In the genomic region with DNA sequence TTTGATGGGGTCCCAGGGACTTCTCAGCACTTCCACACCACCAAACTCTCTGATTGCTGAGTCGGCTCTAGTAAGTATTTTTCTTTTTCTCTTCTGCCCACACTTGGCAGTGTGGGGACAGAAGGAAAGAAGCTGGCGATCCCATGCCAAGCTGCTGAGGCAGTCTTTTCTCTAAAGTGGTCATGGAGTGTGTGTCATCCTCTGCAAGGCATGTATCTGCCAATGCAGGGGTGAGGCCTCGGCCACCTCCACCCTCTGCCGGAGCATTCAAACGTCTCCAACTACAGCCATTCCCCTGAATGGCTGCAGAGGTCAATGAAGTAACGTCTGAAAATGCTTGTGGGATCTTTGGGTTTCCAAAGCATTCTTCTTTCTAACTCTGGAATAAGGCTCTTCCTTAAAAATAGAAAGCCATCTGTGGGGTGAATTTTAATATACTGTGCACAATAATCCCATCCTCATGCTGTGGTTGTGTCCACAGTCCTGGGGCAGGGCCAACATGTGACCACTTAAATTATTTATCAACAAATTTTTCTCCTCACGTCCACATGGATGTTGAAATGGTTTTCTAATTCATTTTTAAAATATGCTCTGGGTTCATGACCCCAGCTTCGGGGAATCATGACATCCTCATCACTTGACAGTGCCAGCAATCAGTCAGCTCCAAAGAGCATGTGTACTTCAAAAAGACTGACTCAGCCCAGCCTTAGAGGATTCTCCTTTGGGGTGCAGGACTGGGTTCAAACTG, we compare ENCODE assay signal across 11 cellular contexts.
DNase-seq lines count a peak whose midpoint lies in the region; ATAC-seq and TF ChIP-seq lines count a peak whose summit lies in the region.
"Had no signal": no experiment of that assay in that cellular context is flagged by ENCODE, and none has a peak within 500 bp of the region (broad histone marks: within the 10 kb centered on the region; RNA-seq: fewer than 3 reads in every experiment).

No MANE protein-coding gene starts in this region.

- H3K79me2 ChIP-seq in osteoblast (ENCODE audit: insufficient read depth, low read length) = no peaks in the 10 kb centered on the region

- H3K9me3 Mint-ChIP-seq in CD4-positive, alpha-beta T cell = peaks cover 2% of the 10 kb centered on the region
- H3K9me3 Mint-ChIP-seq: neural crest cell had no signal

- H4K20me1 ChIP-seq in osteoblast (ENCODE audit: insufficient read depth, low read length) = no peaks in the 10 kb centered on the region

- CTCF ChIA-PET in CD4-positive, alpha-beta T cell (lab: Charles Lee) = interaction anchor here (1.6 kb wide), 1 partner anchor 36 kb away, joined by 3 read pairs; no protein-coding TSS in a partner anchor

- no peaks in the 10 kb centered on the region for H3K36me3 ChIP-seq in osteoblast (ENCODE audit: insufficient read depth, low read length)

- no peaks in the 10 kb centered on the region for H3K27me3 ChIP-seq in CD4-positive, alpha-beta T cell (ENCODE audit: control insufficient read depth, insufficient read depth, low read length)
- H3K27me3 ChIP-seq in osteoblast (ENCODE audit: insufficient read depth, low read length) = no peaks in the 10 kb centered on the region

- no peak overlapping the region for H2AFZ ChIP-seq in osteoblast (ENCODE audit: low read length)

- peak overlapping the region; percentile 73 for H3K4me2 ChIP-seq in osteoblast (ENCODE audit: insufficient read depth, low read length)

- peak overlapping the region; percentile 45 for H3K4me3 ChIP-seq in osteoblast (ENCODE audit: insufficient read depth, low read length)

- intact Hi-C loops in CD4-positive, alpha-beta T cell (cut with DNase I, micrococcal nuclease) = loop anchor here in 1 of 2 experiments (10.0 kb wide), 1 partner anchor 745 kb away; no protein-coding TSS in a partner anchor

- TF ChIP-seq CTCF in CD4-positive, alpha-beta T cell (IDR thresholded peaks at IDR 0.05) = no peak
- TF ChIP-seq CTCF in osteoblast (IDR thresholded peaks at IDR 0.05; ENCODE audit: extremely low read depth, low read depth, low read length) = peak; percentile 50

- no peaks in the 10 kb centered on the region for H3K9me3 ChIP-seq in CD4-positive, alpha-beta T cell (ENCODE audit: control insufficient read depth, low read length)
- H3K9me3 ChIP-seq in osteoblast (ENCODE audit: low read depth, low read length) = no peaks in the 10 kb centered on the region

- H3K4me3 Mint-ChIP-seq in CD4-positive, alpha-beta T cell = no peak overlapping the region
- H3K4me3 Mint-ChIP-seq: activated CD8-positive, alpha-beta T cell treated with anti-CD3 and anti-CD28 coated beads, Interleukin-2, amount 10 ng/mL, durations not matched to agents 7 days and 5 days; neural crest cell had no signal

- POLR2A ChIA-PET in CD4-positive, alpha-beta T cell (lab: Charles Lee) = interaction anchor here (1.0 to 2.1 kb wide), 4 partner anchors 9 to 751 kb away, joined by 3 to 11 read pairs (median 6); no protein-coding TSS in a partner anchor

- no peak overlapping the region for H3K27ac ChIP-seq in CD4-positive, alpha-beta T cell (ENCODE audit: low read depth, low read length)
- H3K27ac ChIP-seq in osteoblast (ENCODE audit: low read depth, low read length) = peak overlapping the region; percentile 94

- peak overlapping the region; percentile 74 for H3K27ac Mint-ChIP-seq in CD4-positive, alpha-beta T cell

- peaks cover 48% of the 10 kb centered on the region for H3K4me1 ChIP-seq in osteoblast (ENCODE audit: insufficient read depth, low read length)

- no peaks in the 10 kb centered on the region for H3K27me3 Mint-ChIP-seq in CD4-positive, alpha-beta T cell

- H3K36me3 Mint-ChIP-seq in CD4-positive, alpha-beta T cell (ENCODE audit: low read depth) = peaks cover 2% of the 10 kb centered on the region

- no peak for DNase-seq in CD4-positive, alpha-beta T cell
- DNase-seq in RPMI7951 (ENCODE audit: low read depth) (peak; percentile 96), fibroblast of peridontal ligament (ENCODE audit: extremely low read depth) (peak; percentile 99), osteoblast (ENCODE audit: insufficient read length, low spot score, missing footprints) (peak; percentile 98), NCI-H2171 (lab: John Stamatoyannopoulos, UW) (no peak), SIG-M5 (lab: John Stamatoyannopoulos, UW) (no peak)
- DNase-seq: activated CD8-positive, alpha-beta T cell treated with anti-CD3 and anti-CD28 coated beads, Interleukin-2, amount 10 ng/mL, durations not matched to agents 7 days and 5 days; GDM1 had no signal

- ATAC-seq in CD4-positive, alpha-beta T cell (ENCODE audit: poor library complexity) = no peak
- ATAC-seq in HG03442 (IDR thresholded peaks at IDR 0.05; ENCODE audit: unreplicated experiment) = no peak
- no peak for ATAC-seq in HG02981 (IDR thresholded peaks at IDR 0.05; ENCODE audit: unreplicated experiment)
- ATAC-seq: activated CD8-positive, alpha-beta T cell treated with anti-CD3 and anti-CD28 coated beads, Interleukin-2, amount 10 ng/mL, durations not matched to agents 7 days and 5 days had no signal

- H3K4me1 Mint-ChIP-seq in CD4-positive, alpha-beta T cell (ENCODE audit: low read depth) = peaks cover 89% of the 10 kb centered on the region

Comparison
In these comparisons a context has a peak if more than half of its experiments do, and no peak if none do; other contexts are left out.
1. DNase-seq: peak in RPMI7951 (single experiment), fibroblast of peridontal ligament (single experiment) and osteoblast (single experiment); none in CD4-positive, alpha-beta T cell (0 of 10), NCI-H2171 (single experiment) and SIG-M5 (single experiment).